1 cellular context compared by ENCODE assay signal in the genomic region with DNA sequence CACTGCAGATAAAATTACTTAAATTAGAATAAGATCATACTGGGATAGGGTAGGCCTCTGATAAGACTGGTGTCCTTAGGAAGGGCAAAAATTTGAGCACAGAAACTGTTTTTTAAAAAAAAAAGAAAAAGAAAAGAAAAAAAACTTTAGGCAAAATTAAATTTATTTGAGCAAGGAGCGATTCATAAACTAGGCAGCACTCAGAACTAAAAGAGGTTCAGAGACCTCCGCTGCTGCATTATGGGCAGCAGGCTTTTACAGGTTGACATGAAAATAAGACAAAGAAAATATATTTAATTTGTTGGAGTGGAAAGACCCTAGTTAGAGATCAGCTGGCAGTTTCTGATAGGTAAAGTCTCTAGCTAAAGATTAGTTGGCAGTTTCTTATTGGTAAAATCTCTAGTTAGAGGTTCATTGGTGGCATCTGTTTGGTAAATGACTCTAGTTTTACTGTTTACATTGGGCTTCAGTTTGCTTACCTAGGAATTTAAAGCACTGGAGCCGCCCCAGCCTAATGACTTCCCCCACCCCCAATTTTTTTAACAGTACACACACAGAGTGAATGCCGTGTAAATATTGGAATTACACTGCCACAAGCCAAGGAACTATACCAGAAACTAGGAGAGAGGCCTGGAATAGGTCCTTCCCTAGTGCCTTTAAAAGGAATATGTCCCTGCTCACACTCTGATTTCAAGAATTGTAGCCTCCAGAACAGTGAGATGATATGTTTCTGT.
TF ChIP-seq lines count a peak whose summit lies in the region.

No MANE protein-coding gene starts in this region.

TF ChIP-seq in HEK293, 187 proteins besides CTCF, POLR2A, EP300 and RAD21 (continued from another document):
- no peak for TF ChIP-seq ZBTB10 (tag by site-specific recombination; IDR thresholded peaks at IDR 0.05)
- no peak for TF ChIP-seq ZNF169 (tag by site-specific recombination; IDR thresholded peaks at IDR 0.05)
- TF ChIP-seq ZNF658 (tag by site-specific recombination; IDR thresholded peaks at IDR 0.05) = no peak
- no peak for TF ChIP-seq ZFP3 (tag by site-specific recombination; IDR thresholded peaks at IDR 0.05; ENCODE audit: low read depth)
- TF ChIP-seq REPIN1 (tag by site-specific recombination; IDR thresholded peaks at IDR 0.05; ENCODE audit: low read depth) = no peak
- no peak for TF ChIP-seq OVOL3 (tag by site-specific recombination; IDR thresholded peaks at IDR 0.05)
- TF ChIP-seq ZEB2 (tag by site-specific recombination; IDR thresholded peaks at IDR 0.05) = no peak
- TF ChIP-seq MEIS1 (CRISPR knock-in tag; IDR thresholded peaks at IDR 0.05; ENCODE audit: borderline replicate concordance) = no peak
- no peak for TF ChIP-seq ZNF266 (tag by site-specific recombination; IDR thresholded peaks at IDR 0.05; ENCODE audit: low read depth)
- 0 out of 2 replicates have a peak, but pooled peaks have one; percentile 17 for TF ChIP-seq KLF1 (tag by site-specific recombination; IDR thresholded peaks at IDR 0.05)
- no peak for TF ChIP-seq HOXC10 (CRISPR knock-in tag; IDR thresholded peaks at IDR 0.05)
- TF ChIP-seq ZNF341 (tag by site-specific recombination; IDR thresholded peaks at IDR 0.05; ENCODE audit: low read depth) = no peak
